Comparison of ENCODE assay signal across 7 cellular contexts in the genomic region with DNA sequence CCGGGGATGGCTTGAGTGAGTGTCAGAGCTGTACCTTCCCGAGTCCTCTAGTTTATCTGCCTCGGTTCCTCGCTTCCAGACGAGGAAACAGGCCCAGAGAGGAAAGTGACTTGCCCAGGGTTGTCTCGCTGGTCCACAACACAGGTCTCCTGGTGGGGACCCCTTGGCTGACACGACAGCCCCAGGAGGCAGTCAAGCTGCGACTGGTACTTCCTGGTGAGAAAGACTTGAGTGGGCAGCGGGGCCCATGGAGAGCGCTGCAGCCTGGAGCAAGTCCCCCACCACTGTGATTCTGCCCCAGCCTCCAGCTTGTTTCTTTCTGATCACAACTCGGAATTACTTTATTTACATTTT. TPM values are rescaled to one million over a fixed set of nuclear protein-coding genes. Genes with fewer than 3 reads are reported as not detected.
DNase-seq lines count a peak whose midpoint lies in the region; ATAC-seq and TF ChIP-seq lines count a peak whose summit lies in the region.

No MANE protein-coding gene starts in this region.

- H3K36me3 ChIP-seq in skeletal muscle satellite cell (ENCODE audit: insufficient read depth, low read length): no peaks in the 10 kb centered on the region

- H3K9me3 ChIP-seq in skeletal muscle satellite cell (replicated peaks; ENCODE audit: low read length): no peaks in the 10 kb centered on the region

- H3K4me2 ChIP-seq in skeletal muscle satellite cell (ENCODE audit: low read length): peak overlapping the region; percentile 99

- H3K4me1 Mint-ChIP-seq in chondrocyte (ENCODE audit: low read depth): peaks cover 9% of the 10 kb centered on the region

- no peaks in the 10 kb centered on the region for H3K36me3 Mint-ChIP-seq in chondrocyte (ENCODE audit: low read depth)

- peaks cover 8% of the 10 kb centered on the region for H3K4me1 ChIP-seq in skeletal muscle satellite cell (ENCODE audit: control insufficient read depth, insufficient read depth, low read length)

- peak overlapping the region; percentile 74 for H3K4me3 Mint-ChIP-seq in chondrocyte (ENCODE audit: unreplicated experiment)

- H3K27me3 Mint-ChIP-seq in chondrocyte (ENCODE audit: low read depth): peaks cover 15% of the 10 kb centered on the region

- no peak overlapping the region for H3K27ac Mint-ChIP-seq in chondrocyte (ENCODE audit: unreplicated experiment)

- no peak overlapping the region for H3K9ac ChIP-seq in skeletal muscle satellite cell (ENCODE audit: low read depth, low read length)

- DNase-seq in chondrocyte (ENCODE audit: low spot score) (no peak), NCI-H1105 treated with DMSO at 0.1 percent for 48 hours (lab: John Stamatoyannopoulos, UW) (no peak), cerebellar cortex (ENCODE audit: low spot score) (no peak), inferior parietal cortex (ENCODE audit: extremely low spot score) (no peak)

- peaks cover 7% of the 10 kb centered on the region for H3K27me3 ChIP-seq in skeletal muscle satellite cell (ENCODE audit: control insufficient read depth, insufficient read depth, low read length)

- no peaks in the 10 kb centered on the region for H3K9me3 Mint-ChIP-seq in chondrocyte (ENCODE audit: low read depth)

- peak; percentile 17 for ATAC-seq in GM19397 (IDR thresholded peaks at IDR 0.05; ENCODE audit: unreplicated experiment)
- peak; percentile 20 for ATAC-seq in HG03432 (IDR thresholded peaks at IDR 0.05; ENCODE audit: unreplicated experiment)

- TF ChIP-seq CTCF in chondrocyte (IDR thresholded peaks at IDR 0.05): no peak

- H3K4me3 ChIP-seq in skeletal muscle satellite cell (ENCODE audit: low read length): peak overlapping the region; percentile 97

RNA-seq across cellular contexts. Expression of gene CHRNA5, which starts 0.6 kb away (rescaled TPM):
- 1.6 to 1.8 TPM (median 1.6 TPM) in 3 replicates for total RNA-seq in chondrocyte
- total RNA-seq in skeletal muscle satellite cell (2012; rRNA removed): 2.4 and 5.8 TPM in 2 replicates

RNA-seq across cellular contexts. Expression of gene PSMA4, which starts 24.5 kb away (rescaled TPM):
- total RNA-seq in chondrocyte: 155 to 184 TPM (median 162 TPM) in 3 replicates
- total RNA-seq in skeletal muscle satellite cell (2012; rRNA removed): 322 and 348 TPM in 2 replicates

RNA-seq across cellular contexts. Expression of gene CHRNA3, which starts 56.1 kb away (rescaled TPM):
- total RNA-seq in chondrocyte: 0.29 TPM in 1 of 3 replicates, not detected in the others
- not detected in 2 replicates for total RNA-seq in skeletal muscle satellite cell (2012; rRNA removed)

RNA-seq across cellular contexts. Expression of gene HYKK, which starts 57.3 kb away (rescaled TPM):
- 2.7 to 5.9 TPM (median 3.6 TPM) in 3 replicates for total RNA-seq in chondrocyte
- 2.3 and 3.5 TPM in 2 replicates for total RNA-seq in skeletal muscle satellite cell (2012; rRNA removed)
